Comparison of ENCODE assay signal across 27 cellular contexts in the genomic region with DNA sequence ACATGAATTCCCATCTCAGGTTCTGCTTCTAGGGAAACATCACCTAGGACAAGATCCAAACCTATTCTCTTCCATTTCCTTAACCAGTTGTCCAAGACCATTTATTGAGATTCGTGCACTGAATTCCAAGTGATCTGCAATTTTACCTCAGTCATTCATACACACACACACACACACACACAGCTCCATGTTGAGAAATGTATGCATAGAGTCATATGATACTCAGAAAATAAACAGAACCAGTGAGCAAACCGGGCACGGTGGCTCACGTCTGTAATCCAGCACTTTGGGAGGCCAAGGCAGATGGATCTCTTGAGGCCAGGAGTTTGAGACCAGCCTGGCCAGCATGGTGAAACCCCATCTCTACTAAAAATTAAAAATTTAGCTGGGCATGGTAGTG. TPM values are rescaled to one million over a fixed set of nuclear protein-coding genes. Genes with fewer than 3 reads are reported as not detected.
"Had no signal": no experiment of that assay in that cellular context is flagged by ENCODE, and none has a peak within 500 bp of the region (broad histone marks: within the 10 kb centered on the region; RNA-seq: fewer than 3 reads in every experiment).

No MANE protein-coding gene starts in this region.

- H3K4me1 Mint-ChIP-seq: neural progenitor cell; stimulated activated effector memory CD8-positive, alpha-beta T cell treated with anti-CD3 and anti-CD28 coated beads, Interleukin-12 subunit alpha, Interleukin-12 subunit beta, amount 100 ng/mL, for 72 hours had no signal

- H3K9me3 Mint-ChIP-seq: natural killer cell treated with Interleukin-12 subunit alpha and Interleukin-12 subunit beta and Interleukin-15 and Interleukin-18, amount 100 ng/mL, for 72 hours; neural progenitor cell; stimulated activated effector memory CD8-positive, alpha-beta T cell treated with anti-CD3 and anti-CD28 coated beads, Interleukin-12 subunit alpha, Interleukin-12 subunit beta, amount 100 ng/mL, for 72 hours had no signal

- H3K4me1 ChIP-seq: esophagus squamous epithelium, neural progenitor cell, right atrium auricular region, tibial artery, upper lobe of left lung, uterus had no signal

- DNase-seq: cortex of kidney; dorsolateral prefrontal cortex; effector CD8-positive, alpha-beta T cell; esophagus squamous epithelium; foreskin melanocyte; head of caudate nucleus; left colon; left ventricle myocardium superior; mesenchymal stem cell; midbrain; nucleus accumbens; ovary; small intestine; stimulated activated CD4-positive, alpha-beta T cell treated with anti-CD3 and anti-CD28 coated beads, Interleukin-4, amount 100 ng/mL, for 1 hour; stimulated activated CD8-positive, alpha-beta memory T cell treated with anti-CD3 and anti-CD28 coated beads, Interleukin-4, amount 100 ng/mL, for 48 hours; stimulated activated naive CD8-positive, alpha-beta T cell treated with anti-CD3 and anti-CD28 coated beads, Interleukin-15, Interleukin-2, amounts not matched to agents 100 U/mL and 50 U/mL, for 24 hours; tibial artery; uterus had no signal

- H3K4me3 Mint-ChIP-seq: natural killer cell treated with Interleukin-12 subunit alpha and Interleukin-12 subunit beta and Interleukin-15 and Interleukin-18, amount 100 ng/mL, for 72 hours; neural progenitor cell; stimulated activated effector memory CD8-positive, alpha-beta T cell treated with anti-CD3 and anti-CD28 coated beads, Interleukin-12 subunit alpha, Interleukin-12 subunit beta, amount 100 ng/mL, for 72 hours had no signal

- H3K27me3 ChIP-seq: dorsolateral prefrontal cortex, esophagus squamous epithelium, hepatocyte, neural progenitor cell, ovary, right atrium auricular region, tibial artery, upper lobe of left lung, uterus had no signal

- H3K36me3 Mint-ChIP-seq: natural killer cell treated with Interleukin-12 subunit alpha and Interleukin-12 subunit beta and Interleukin-15 and Interleukin-18, amount 100 ng/mL, for 72 hours; neural progenitor cell; stimulated activated effector memory CD8-positive, alpha-beta T cell treated with anti-CD3 and anti-CD28 coated beads, Interleukin-12 subunit alpha, Interleukin-12 subunit beta, amount 100 ng/mL, for 72 hours had no signal

- ATAC-seq: left colon; left ventricle myocardium superior; natural killer cell treated with Interleukin-12 subunit alpha and Interleukin-12 subunit beta and Interleukin-15 and Interleukin-18, amount 100 ng/mL, for 72 hours; stimulated activated effector memory CD8-positive, alpha-beta T cell treated with anti-CD3 and anti-CD28 coated beads, Interleukin-12 subunit alpha, Interleukin-12 subunit beta, amount 100 ng/mL, for 72 hours; stimulated activated naive CD8-positive, alpha-beta T cell treated with anti-CD3 and anti-CD28 coated beads, Interleukin-15, Interleukin-2, amounts not matched to agents 100 U/mL and 50 U/mL, for 24 hours had no signal

- H3K9me3 ChIP-seq: esophagus squamous epithelium, ovary, right atrium auricular region, tibial artery, upper lobe of left lung, uterus had no signal

- H3K9ac ChIP-seq: neural progenitor cell had no signal

- H3K27ac Mint-ChIP-seq: natural killer cell treated with Interleukin-12 subunit alpha and Interleukin-12 subunit beta and Interleukin-15 and Interleukin-18, amount 100 ng/mL, for 72 hours; neural progenitor cell; stimulated activated effector memory CD8-positive, alpha-beta T cell treated with anti-CD3 and anti-CD28 coated beads, Interleukin-12 subunit alpha, Interleukin-12 subunit beta, amount 100 ng/mL, for 72 hours had no signal

- H3K4me3 ChIP-seq: dorsolateral prefrontal cortex, esophagus squamous epithelium, hepatocyte, lung, neural progenitor cell, ovary, right atrium auricular region, tibial artery, upper lobe of left lung, uterus had no signal

- H3K27me3 Mint-ChIP-seq: natural killer cell treated with Interleukin-12 subunit alpha and Interleukin-12 subunit beta and Interleukin-15 and Interleukin-18, amount 100 ng/mL, for 72 hours had no signal

- H3K36me3 ChIP-seq: esophagus squamous epithelium, ovary, right atrium auricular region, tibial artery, upper lobe of left lung, uterus had no signal

RNA-seq across cellular contexts. Expression of a gene that starts 56.6 kb away (rescaled TPM):
- total RNA-seq: epithelial cell of proximal tubule, kidney epithelial cell had no signal
